ENCODE assay signal across 20 cellular contexts in genomic region chr12:92110083-92110640, GRCh38. TPM values are rescaled to one million over a fixed set of nuclear protein-coding genes. Genes with fewer than 3 reads are reported as not detected.
A peak's percentile ranks its signal among the peaks of the same experiment; 100 is the strongest.
DNase-seq lines count a peak whose midpoint lies in the region; ATAC-seq, FAIRE-seq and TF ChIP-seq lines count a peak whose summit lies in the region.
"Had no signal": no experiment of that assay in that cellular context is flagged by ENCODE, and none has a peak within 500 bp of the region (broad histone marks: within the 10 kb centered on the region; RNA-seq: fewer than 3 reads in every experiment).

No MANE protein-coding gene starts in this region.

- H3K4me1 Mint-ChIP-seq in activated naive CD4-positive, alpha-beta T cell treated with anti-CD3 and anti-CD28 coated beads for 36 hours (ENCODE audit: low read depth): peaks cover 84% of the 10 kb centered on the region
- peaks cover 65% of the 10 kb centered on the region for H3K4me1 Mint-ChIP-seq in WTC11
- H3K4me1 Mint-ChIP-seq in stimulated activated effector memory CD8-positive, alpha-beta T cell treated with anti-CD3 and anti-CD28 coated beads, Interleukin-12 subunit alpha, Interleukin-12 subunit beta, amount 100 ng/mL, for 72 hours: peaks cover 42% of the 10 kb centered on the region

- H3K4me3 ChIP-seq in pancreas: no peak overlapping the region
- H3K4me3 ChIP-seq: body of pancreas, spleen had no signal

- no peaks in the 10 kb centered on the region for H3K9me3 ChIP-seq in pancreas
- H3K9me3 ChIP-seq: body of pancreas, Caco-2, spleen had no signal

- H3K27ac Mint-ChIP-seq in activated naive CD4-positive, alpha-beta T cell treated with anti-CD3 and anti-CD28 coated beads for 36 hours: peak overlapping the region; percentile 91
- 0 out of 2 replicates have a peak overlapping the region, but pooled peaks have one; percentile 32 for H3K27ac Mint-ChIP-seq in WTC11
- H3K27ac Mint-ChIP-seq in stimulated activated effector memory CD8-positive, alpha-beta T cell treated with anti-CD3 and anti-CD28 coated beads, Interleukin-12 subunit alpha, Interleukin-12 subunit beta, amount 100 ng/mL, for 72 hours: peak overlapping the region; percentile 10

- WGBS in pancreas, 2 donors: 77 to 79% methylated on average over 1 of the region's 1 CpG

- no peaks in the 10 kb centered on the region for H3K27me3 Mint-ChIP-seq in activated naive CD4-positive, alpha-beta T cell treated with anti-CD3 and anti-CD28 coated beads for 36 hours (ENCODE audit: low read depth)
- no peaks in the 10 kb centered on the region for H3K27me3 Mint-ChIP-seq in WTC11 (ENCODE audit: low read depth)

- H3K4me1 ChIP-seq in pancreas: peaks cover 15 to 41% (median 16%) of the 10 kb centered on the region in 3 donors
- H3K4me1 ChIP-seq: Caco-2 had no signal

- TF ChIP-seq CTCF in WTC11 (IDR thresholded peaks at IDR 0.05): no peak
- no peak for TF ChIP-seq CTCF in omental fat pad (IDR thresholded peaks at IDR 0.05)
- TF ChIP-seq CTCF in pancreas (IDR thresholded peaks at IDR 0.05): no peak

- peak overlapping the region; percentile 71 for H3K4me3 Mint-ChIP-seq in activated naive CD4-positive, alpha-beta T cell treated with anti-CD3 and anti-CD28 coated beads for 36 hours
- H3K4me3 Mint-ChIP-seq in WTC11: no peak overlapping the region
- H3K4me3 Mint-ChIP-seq in stimulated activated effector memory CD8-positive, alpha-beta T cell treated with anti-CD3 and anti-CD28 coated beads, Interleukin-12 subunit alpha, Interleukin-12 subunit beta, amount 100 ng/mL, for 72 hours: no peak overlapping the region

- no peaks in the 10 kb centered on the region for H3K27me3 ChIP-seq in pancreas
- H3K27me3 ChIP-seq: body of pancreas, spleen had no signal

- no peaks in the 10 kb centered on the region for H3K9me3 Mint-ChIP-seq in activated naive CD4-positive, alpha-beta T cell treated with anti-CD3 and anti-CD28 coated beads for 36 hours
- H3K9me3 Mint-ChIP-seq in WTC11: no peaks in the 10 kb centered on the region
- no peaks in the 10 kb centered on the region for H3K9me3 Mint-ChIP-seq in stimulated activated effector memory CD8-positive, alpha-beta T cell treated with anti-CD3 and anti-CD28 coated beads, Interleukin-12 subunit alpha, Interleukin-12 subunit beta, amount 100 ng/mL, for 72 hours

- no peak for ATAC-seq in WTC11
- ATAC-seq in stimulated activated effector memory CD8-positive, alpha-beta T cell treated with anti-CD3 and anti-CD28 coated beads, Interleukin-12 subunit alpha, Interleukin-12 subunit beta, amount 100 ng/mL, for 72 hours: no peak
- ATAC-seq in omental fat pad (ENCODE audit: low FRiP score): no peak
- no peak for ATAC-seq in pancreas
- no peak for ATAC-seq in HG03095 (IDR thresholded peaks at IDR 0.05; ENCODE audit: unreplicated experiment)
- ATAC-seq: body of pancreas, esophagus mucosa had no signal

- H3K27ac ChIP-seq in pancreas: no peak overlapping the region
- H3K27ac ChIP-seq: body of pancreas, spleen had no signal

- POLR2A ChIA-PET in WTC11 (lab: Charles Lee): interaction anchor here (0.7 kb wide), 1 partner anchor 801 kb away, joined by 6 read pairs; no protein-coding TSS in a partner anchor

- CTCF ChIA-PET in activated naive CD4-positive, alpha-beta T cell treated with anti-CD3 and anti-CD28 coated beads for 36 hours (lab: Charles Lee): interaction anchor here (0.6 to 0.8 kb wide), 2 partner anchors 22 to 297 kb away, joined by 3 read pairs; no protein-coding TSS in a partner anchor
- CTCF ChIA-PET in WTC11 (lab: Charles Lee): interaction anchor here (0.5 to 0.6 kb wide), 2 partner anchors 31 to 729 kb away, joined by 3 read pairs; no protein-coding TSS in a partner anchor

- intact Hi-C loops in activated naive CD4-positive, alpha-beta T cell treated with anti-CD3 and anti-CD28 coated beads for 36 hours (cut with micrococcal nuclease): loop anchor here (1.0 to 2.0 kb wide), 2 partner anchors 32 to 45 kb away; no protein-coding TSS in a partner anchor
- intact Hi-C loops in pancreas (cut with DNase I): no loop called here

- peaks cover 5% of the 10 kb centered on the region for H3K36me3 Mint-ChIP-seq in activated naive CD4-positive, alpha-beta T cell treated with anti-CD3 and anti-CD28 coated beads for 36 hours (ENCODE audit: low read depth)
- H3K36me3 Mint-ChIP-seq in WTC11: no peaks in the 10 kb centered on the region
- H3K36me3 Mint-ChIP-seq in stimulated activated effector memory CD8-positive, alpha-beta T cell treated with anti-CD3 and anti-CD28 coated beads, Interleukin-12 subunit alpha, Interleukin-12 subunit beta, amount 100 ng/mL, for 72 hours: no peaks in the 10 kb centered on the region

- H3K36me3 ChIP-seq in pancreas: no peaks in the 10 kb centered on the region
- H3K36me3 ChIP-seq: spleen had no signal

- DNase-seq in activated naive CD4-positive, alpha-beta T cell treated with anti-CD3 and anti-CD28 coated beads for 36 hours: no peak
- no peak for DNase-seq in activated naive CD4-positive, alpha-beta T cell treated with anti-CD3 and anti-CD28 coated beads, Interleukin-2, amount 50 U/mL, for 16 hours
- DNase-seq in NCI-H146 (lab: John Stamatoyannopoulos, UW): peak; percentile 39
- no peak for DNase-seq in WTC11 (ENCODE audit: low spot score)
- DNase-seq in stimulated activated effector memory CD8-positive, alpha-beta T cell treated with anti-CD3 and anti-CD28 coated beads, Interleukin-12 subunit alpha, Interleukin-12 subunit beta, amount 100 ng/mL, for 72 hours (ENCODE audit: low spot score in 2 of 2): no peak
- no peak for DNase-seq in omental fat pad (ENCODE audit: low spot score)
- DNase-seq in pancreas: no peak
- DNase-seq: activated CD8-positive, alpha-beta memory T cell treated with anti-CD3 and anti-CD28 coated beads, Interleukin-2, amount 50 U/mL, for 4 hours; AML-193; body of pancreas; Caco-2; effector memory CD4-positive, alpha-beta T cell; NCI-H1092; NCI-H524; nucleus accumbens; OCI-M1; SIG-M5; spleen had no signal

- FAIRE-seq in pancreas (lab: Jason Lieb, UNC): no peak

TF ChIP-seq in WTC11, 78 proteins besides CTCF, POLR2A, EP300 and RAD21 (continues in another document):
- no peak for TF ChIP-seq ZNF416 (CRISPR knock-in tag; IDR thresholded peaks at IDR 0.05)
- TF ChIP-seq E2F1 (CRISPR knock-in tag; IDR thresholded peaks at IDR 0.05): no peak
- TF ChIP-seq FOXP1 (CRISPR knock-in tag; IDR thresholded peaks at IDR 0.05; ENCODE audit: borderline replicate concordance): no peak
- no peak for TF ChIP-seq IRF2 (CRISPR knock-in tag; IDR thresholded peaks at IDR 0.05; ENCODE audit: borderline replicate concordance, low read depth)
- TF ChIP-seq CREM (CRISPR knock-in tag; IDR thresholded peaks at IDR 0.05): no peak
- no peak for TF ChIP-seq NFYB (CRISPR knock-in tag; conservative IDR thresholded peaks at IDR 0.05; ENCODE audit: low read depth)
- no peak for TF ChIP-seq CDX4 (CRISPR knock-in tag; IDR thresholded peaks at IDR 0.05; ENCODE audit: borderline replicate concordance)
- TF ChIP-seq EMX1 (CRISPR knock-in tag; IDR thresholded peaks at IDR 0.05): no peak
- no peak for TF ChIP-seq USF1 (CRISPR knock-in tag; IDR thresholded peaks at IDR 0.05)
- no peak for TF ChIP-seq ZNF425 (CRISPR knock-in tag; conservative IDR thresholded peaks at IDR 0.05)

RNA-seq across cellular contexts. Expression of gene BTG1, which starts 35.5 kb away (rescaled TPM):
- total RNA-seq in activated naive CD4-positive, alpha-beta T cell treated with anti-CD3 and anti-CD28 coated beads for 36 hours: 100 to 1,000 TPM; 218 to 223 TPM
- total RNA-seq in WTC11 (2021) (26.7 to 32.0 TPM (median 31.2 TPM) in 3 replicates), omental fat pad (100 to 1,000 TPM in 1 of 4 donors, 10 to 100 TPM in 3; 57.8 to 101 (median 75.6) TPM), pancreas (100 to 1,000 TPM; 103 to 183 (median 138) TPM)
- polyA plus RNA-seq in pancreas: 10 to 100 TPM; 29.0 to 48.3 TPM

Comparison
In these comparisons a context has a peak if more than half of its experiments do, and no peak if none do; other contexts are left out.
1. H3K27ac Mint-ChIP-seq: peak in every context shown above with its lines; median percentile 91 in activated naive CD4-positive, alpha-beta T cell treated with anti-CD3 and anti-CD28 coated beads for 36 hours; 32 in WTC11; 10 in stimulated activated effector memory CD8-positive, alpha-beta T cell treated with anti-CD3 and anti-CD28 coated beads, Interleukin-12 subunit alpha, Interleukin-12 subunit beta, amount 100 ng/mL, for 72 hours.